9 cellular contexts compared by ENCODE assay signal in genomic region chr3:161273589-161274218, GRCh38. TPM values are rescaled to one million over a fixed set of nuclear protein-coding genes. Genes with fewer than 3 reads are reported as not detected.
DNase-seq lines count a peak whose midpoint lies in the region; ATAC-seq and TF ChIP-seq lines count a peak whose summit lies in the region.
"Had no signal": no experiment of that assay in that cellular context is flagged by ENCODE, and none has a peak within 500 bp of the region (broad histone marks: within the 10 kb centered on the region; RNA-seq: fewer than 3 reads in every experiment).

No MANE protein-coding gene starts in this region.

- H3K36me3 ChIP-seq in GM23338 (ENCODE audit: insufficient read depth), result peaks cover 6% of the 10 kb centered on the region
- H3K36me3 ChIP-seq in Peyer's patch, result no peaks in the 10 kb centered on the region
- H3K36me3 ChIP-seq: SJCRH30 had no signal

- peaks cover 35% of the 10 kb centered on the region for H3K9me3 Mint-ChIP-seq in GM23338
- peaks cover 10% of the 10 kb centered on the region for H3K9me3 Mint-ChIP-seq in neural crest cell

- peaks cover 3% of the 10 kb centered on the region; the same call in 1 of the 2 replicates for H3K4me1 ChIP-seq in GM23338 (ENCODE audit: insufficient read depth)
- H3K4me1 ChIP-seq in Peyer's patch, result no peaks in the 10 kb centered on the region
- H3K4me1 ChIP-seq: SJCRH30 had no signal

- TF ChIP-seq POLR2A in Peyer's patch (IDR thresholded peaks at IDR 0.05), result no peak

- H3K27ac ChIP-seq in GM23338 (ENCODE audit: low read depth) (no peak overlapping the region), Peyer's patch (no peak overlapping the region)
- H3K27ac ChIP-seq: SJCRH30 had no signal

- peaks cover 15% of the 10 kb centered on the region for H3K4me1 Mint-ChIP-seq in GM23338
- no peaks in the 10 kb centered on the region for H3K4me1 Mint-ChIP-seq in neural crest cell

- H3K27me3 ChIP-seq in GM23338 (ENCODE audit: insufficient read depth), result no peaks in the 10 kb centered on the region
- no peaks in the 10 kb centered on the region for H3K27me3 ChIP-seq in Peyer's patch
- H3K27me3 ChIP-seq: SJCRH30 had no signal

- no peaks in the 10 kb centered on the region for H4K20me1 ChIP-seq in GM23338 (replicated peaks; ENCODE audit: insufficient read depth)

- H3K4me3 Mint-ChIP-seq in GM23338, result no peak overlapping the region
- H3K4me3 Mint-ChIP-seq in neural crest cell, result no peak overlapping the region

- ATAC-seq in GM23338, result no peak
- no peak for ATAC-seq in HG03457 (IDR thresholded peaks at IDR 0.05; ENCODE audit: unreplicated experiment)

- H3K9me3 ChIP-seq in Peyer's patch, result no peaks in the 10 kb centered on the region
- H3K9me3 ChIP-seq: SJCRH30 had no signal

- H3K4me3 ChIP-seq in GM23338 (no peak overlapping the region), Peyer's patch (no peak overlapping the region)
- H3K4me3 ChIP-seq: SJCRH30 had no signal

- no peak overlapping the region for H2AFZ ChIP-seq in GM23338

- peak; percentile 8 for DNase-seq in CMK (ENCODE audit: low read depth)
- DNase-seq in GM23338 (ENCODE audit: low spot score), result peak; percentile 78
- no peak for DNase-seq in Peyer's patch
- peak; percentile 25 to 61 for DNase-seq in dermis microvascular lymphatic vessel endothelial cell (ENCODE audit: low read depth in 2 of 2)
- DNase-seq in neural crest cell (ENCODE audit: low read depth, low spot score), result peak; percentile 9
- DNase-seq in GOT3 (lab: John Stamatoyannopoulos, UW), result no peak
- DNase-seq in NCI-H524 treated with DMSO at 0.1 percent for 48 hours (lab: John Stamatoyannopoulos, UW), result no peak

- peaks cover 6% of the 10 kb centered on the region for H3K27me3 Mint-ChIP-seq in GM23338 (ENCODE audit: insufficient read depth, low read depth, poor library complexity)
- H3K27me3 Mint-ChIP-seq in neural crest cell (ENCODE audit: low read depth), result no peaks in the 10 kb centered on the region

- H3K27ac Mint-ChIP-seq in GM23338 (no peak overlapping the region), neural crest cell (ENCODE audit: unreplicated experiment) (no peak overlapping the region)

- no peak overlapping the region for H3K4me2 ChIP-seq in GM23338

- H3K36me3 Mint-ChIP-seq in GM23338 (ENCODE audit: low read depth) (peaks cover 48% of the 10 kb centered on the region), neural crest cell (ENCODE audit: low read depth) (peaks cover 33% of the 10 kb centered on the region)

- H3K9me2 ChIP-seq in GM23338 (ENCODE audit: insufficient read depth), result no peaks in the 10 kb centered on the region

- H3F3A ChIP-seq in GM23338 (replicated peaks; ENCODE audit: low read depth), result no peaks in the 10 kb centered on the region

- H3K79me2 ChIP-seq in GM23338 (replicated peaks; ENCODE audit: insufficient read depth), result no peaks in the 10 kb centered on the region

- TF ChIP-seq CTCF in GM23338 (conservative IDR thresholded peaks at IDR 0.05; ENCODE audit: low read depth in 2 of 2), result peak in 1 of 2 experiments; percentile 89; a peak in 3 of 4 replicates
- TF ChIP-seq CTCF in Peyer's patch (IDR thresholded peaks at IDR 0.05), result peak; percentile 16 to 56 (median 51)
- TF ChIP-seq CTCF in neural crest cell (conservative IDR thresholded peaks at IDR 0.05), result peak; percentile 85

TF ChIP-seq in GM23338, 12 proteins besides CTCF, POLR2A, EP300 and RAD21 (continues in another document):
- TF ChIP-seq STAT1 (IDR thresholded peaks at IDR 0.05; ENCODE audit: unreplicated experiment) (no peak), POLR2AphosphoS5 (IDR thresholded peaks at IDR 0.05; ENCODE audit: low read depth) (no peak), ZNF331 (CRISPR knock-in tag; IDR thresholded peaks at IDR 0.05; ENCODE audit: low read depth) (no peak), NANOG (IDR thresholded peaks at IDR 0.05; ENCODE audit: borderline replicate concordance) (no peak), ETS1 (IDR thresholded peaks at IDR 0.05) (no peak), EZH2 (IDR thresholded peaks at IDR 0.05; ENCODE audit: low read depth, unreplicated experiment) (no peak), CREB1 (CRISPR knock-in tag; IDR thresholded peaks at IDR 0.05; ENCODE audit: low read depth) (no peak), EZH2phosphoT487 (IDR thresholded peaks at IDR 0.05; ENCODE audit: unreplicated experiment) (no peak), ZNF114 (CRISPR knock-in tag; IDR thresholded peaks at IDR 0.05) (no peak), JUNB (IDR thresholded peaks at IDR 0.05; ENCODE audit: unreplicated experiment) (no peak), REST (IDR thresholded peaks at IDR 0.05; ENCODE audit: unreplicated experiment) (no peak)

RNA-seq across cellular contexts. Expression of gene NMD3, which starts 52.6 kb away (rescaled TPM):
- 67.4 and 80.6 TPM in 2 replicates for total RNA-seq in GM23338 (2014; rRNA removed; shearing (Covaris generic))
- 25.1 and 27.3 TPM in 2 replicates for polyA plus RNA-seq in GM23338 (2016; fragmentation: Nextera tagmentation; extraction: Ambion mirVana)
- total RNA-seq in Peyer's patch (10 to 100 TPM; 22.9 to 36.5 (median 29.4) TPM), dermis microvascular lymphatic vessel endothelial cell (88.2 and 89.9 TPM in 2 replicates), neural crest cell (40.7 and 42.0 TPM in 2 replicates)

Comparison
In these comparisons a context has a peak if more than half of its experiments do, and no peak if none do; other contexts are left out.
1. DNase-seq: peak in CMK (single experiment), GM23338 (single experiment), dermis microvascular lymphatic vessel endothelial cell (2 of 2) and neural crest cell (single experiment); none in Peyer's patch (0 of 3), GOT3 (single experiment) and NCI-H524 treated with DMSO at 0.1 percent for 48 hours (single experiment).